ENCODE assay signal across 1 cellular context in the genomic region with DNA sequence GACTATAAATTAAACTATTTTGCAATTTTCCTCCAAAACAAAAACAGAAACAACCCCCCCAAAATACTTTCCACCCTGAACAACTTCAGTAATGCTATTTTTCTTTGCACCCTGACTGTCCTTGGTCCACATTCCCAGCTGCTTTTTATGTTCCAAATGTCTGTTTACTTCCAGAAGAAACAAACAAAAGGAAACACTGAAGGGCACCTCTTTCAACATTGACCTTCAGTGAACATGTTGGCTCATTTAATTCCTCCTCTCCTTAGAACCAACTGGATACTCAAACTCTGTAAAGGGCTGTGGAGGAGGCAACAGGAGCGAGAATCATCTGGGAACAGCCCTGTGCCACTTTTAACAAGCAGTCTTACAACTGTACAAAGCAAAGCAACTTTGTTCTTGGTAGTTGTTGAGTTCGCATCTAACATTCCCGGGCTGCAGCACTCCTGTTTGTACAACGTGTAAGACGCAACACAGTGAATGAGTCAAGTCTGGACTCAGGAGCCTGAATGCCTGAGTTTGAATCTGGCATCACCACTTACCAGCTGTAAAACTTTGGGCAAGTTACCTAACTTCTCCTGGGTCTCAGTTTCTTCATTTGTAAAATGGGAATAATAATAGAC.
TF ChIP-seq lines count a peak whose summit lies in the region.

No MANE protein-coding gene starts in this region.

TF ChIP-seq in HepG2, 621 proteins besides CTCF, POLR2A, EP300 and RAD21 (continued from another document and continues in another):
- TF ChIP-seq, protein P1, sequence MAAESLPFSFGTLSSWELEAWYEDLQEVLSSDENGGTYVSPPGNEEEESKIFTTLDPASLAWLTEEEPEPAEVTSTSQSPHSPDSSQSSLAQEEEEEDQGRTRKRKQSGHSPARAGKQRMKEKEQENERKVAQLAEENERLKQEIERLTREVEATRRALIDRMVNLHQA (CRISPR knock-in tag; IDR thresholded peaks at IDR 0.05) = no peak
- TF ChIP-seq, protein P2, sequence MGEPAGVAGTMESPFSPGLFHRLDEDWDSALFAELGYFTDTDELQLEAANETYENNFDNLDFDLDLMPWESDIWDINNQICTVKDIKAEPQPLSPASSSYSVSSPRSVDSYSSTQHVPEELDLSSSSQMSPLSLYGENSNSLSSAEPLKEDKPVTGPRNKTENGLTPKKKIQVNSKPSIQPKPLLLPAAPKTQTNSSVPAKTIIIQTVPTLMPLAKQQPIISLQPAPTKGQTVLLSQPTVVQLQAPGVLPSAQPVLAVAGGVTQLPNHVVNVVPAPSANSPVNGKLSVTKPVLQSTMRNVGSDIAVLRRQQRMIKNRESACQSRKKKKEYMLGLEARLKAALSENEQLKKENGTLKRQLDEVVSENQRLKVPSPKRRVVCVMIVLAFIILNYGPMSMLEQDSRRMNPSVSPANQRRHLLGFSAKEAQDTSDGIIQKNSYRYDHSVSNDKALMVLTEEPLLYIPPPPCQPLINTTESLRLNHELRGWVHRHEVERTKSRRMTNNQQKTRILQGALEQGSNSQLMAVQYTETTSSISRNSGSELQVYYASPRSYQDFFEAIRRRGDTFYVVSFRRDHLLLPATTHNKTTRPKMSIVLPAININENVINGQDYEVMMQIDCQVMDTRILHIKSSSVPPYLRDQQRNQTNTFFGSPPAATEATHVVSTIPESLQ (CRISPR knock-in tag; conservative IDR thresholded peaks at IDR 0.05) = no peak
- no peak for TF ChIP-seq THAP11 (CRISPR knock-in tag; IDR thresholded peaks at IDR 0.05)
- TF ChIP-seq, protein P3, sequence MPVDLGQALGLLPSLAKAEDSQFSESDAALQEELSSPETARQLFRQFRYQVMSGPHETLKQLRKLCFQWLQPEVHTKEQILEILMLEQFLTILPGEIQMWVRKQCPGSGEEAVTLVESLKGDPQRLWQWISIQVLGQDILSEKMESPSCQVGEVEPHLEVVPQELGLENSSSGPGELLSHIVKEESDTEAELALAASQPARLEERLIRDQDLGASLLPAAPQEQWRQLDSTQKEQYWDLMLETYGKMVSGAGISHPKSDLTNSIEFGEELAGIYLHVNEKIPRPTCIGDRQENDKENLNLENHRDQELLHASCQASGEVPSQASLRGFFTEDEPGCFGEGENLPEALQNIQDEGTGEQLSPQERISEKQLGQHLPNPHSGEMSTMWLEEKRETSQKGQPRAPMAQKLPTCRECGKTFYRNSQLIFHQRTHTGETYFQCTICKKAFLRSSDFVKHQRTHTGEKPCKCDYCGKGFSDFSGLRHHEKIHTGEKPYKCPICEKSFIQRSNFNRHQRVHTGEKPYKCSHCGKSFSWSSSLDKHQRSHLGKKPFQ (CRISPR knock-in tag; IDR thresholded peaks at IDR 0.05; ENCODE audit: insufficient replicate concordance) = no peak
- TF ChIP-seq ZNF660 (CRISPR knock-in tag; IDR thresholded peaks at IDR 0.05; ENCODE audit: borderline replicate concordance, low read depth) = no peak
- TF ChIP-seq ESRRA (CRISPR knock-in tag; IDR thresholded peaks at IDR 0.05; ENCODE audit: low read depth) = peak; percentile 22; the same call in 1 of the 2 replicates
- TF ChIP-seq, protein P4, sequence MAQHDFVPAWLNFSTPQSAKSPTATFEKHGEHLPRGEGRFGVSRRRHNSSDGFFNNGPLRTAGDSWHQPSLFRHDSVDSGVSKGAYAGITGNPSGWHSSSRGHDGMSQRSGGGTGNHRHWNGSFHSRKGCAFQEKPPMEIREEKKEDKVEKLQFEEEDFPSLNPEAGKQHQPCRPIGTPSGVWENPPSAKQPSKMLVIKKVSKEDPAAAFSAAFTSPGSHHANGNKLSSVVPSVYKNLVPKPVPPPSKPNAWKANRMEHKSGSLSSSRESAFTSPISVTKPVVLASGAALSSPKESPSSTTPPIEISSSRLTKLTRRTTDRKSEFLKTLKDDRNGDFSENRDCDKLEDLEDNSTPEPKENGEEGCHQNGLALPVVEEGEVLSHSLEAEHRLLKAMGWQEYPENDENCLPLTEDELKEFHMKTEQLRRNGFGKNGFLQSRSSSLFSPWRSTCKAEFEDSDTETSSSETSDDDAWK (CRISPR knock-in tag; IDR thresholded peaks at IDR 0.05) = no peak
- no peak for TF ChIP-seq ZNF329 (CRISPR knock-in tag; IDR thresholded peaks at IDR 0.05; ENCODE audit: low read depth)
- TF ChIP-seq ZNF674 (CRISPR knock-in tag; IDR thresholded peaks at IDR 0.05; ENCODE audit: low read depth) = no peak
- no peak for TF ChIP-seq ZNF317 (CRISPR knock-in tag; IDR thresholded peaks at IDR 0.05)
- TF ChIP-seq RAD51 (IDR thresholded peaks at IDR 0.05; ENCODE audit: borderline replicate concordance) = no peak
- no peak for TF ChIP-seq ZNF136 (CRISPR knock-in tag; IDR thresholded peaks at IDR 0.05; ENCODE audit: low read depth)
- TF ChIP-seq, protein P5, sequence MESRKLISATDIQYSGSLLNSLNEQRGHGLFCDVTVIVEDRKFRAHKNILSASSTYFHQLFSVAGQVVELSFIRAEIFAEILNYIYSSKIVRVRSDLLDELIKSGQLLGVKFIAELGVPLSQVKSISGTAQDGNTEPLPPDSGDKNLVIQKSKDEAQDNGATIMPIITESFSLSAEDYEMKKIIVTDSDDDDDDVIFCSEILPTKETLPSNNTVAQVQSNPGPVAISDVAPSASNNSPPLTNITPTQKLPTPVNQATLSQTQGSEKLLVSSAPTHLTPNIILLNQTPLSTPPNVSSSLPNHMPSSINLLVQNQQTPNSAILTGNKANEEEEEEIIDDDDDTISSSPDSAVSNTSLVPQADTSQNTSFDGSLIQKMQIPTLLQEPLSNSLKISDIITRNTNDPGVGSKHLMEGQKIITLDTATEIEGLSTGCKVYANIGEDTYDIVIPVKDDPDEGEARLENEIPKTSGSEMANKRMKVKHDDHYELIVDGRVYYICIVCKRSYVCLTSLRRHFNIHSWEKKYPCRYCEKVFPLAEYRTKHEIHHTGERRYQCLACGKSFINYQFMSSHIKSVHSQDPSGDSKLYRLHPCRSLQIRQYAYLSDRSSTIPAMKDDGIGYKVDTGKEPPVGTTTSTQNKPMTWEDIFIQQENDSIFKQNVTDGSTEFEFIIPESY (CRISPR knock-in tag; IDR thresholded peaks at IDR 0.05) = no peak
- TF ChIP-seq, protein P6, sequence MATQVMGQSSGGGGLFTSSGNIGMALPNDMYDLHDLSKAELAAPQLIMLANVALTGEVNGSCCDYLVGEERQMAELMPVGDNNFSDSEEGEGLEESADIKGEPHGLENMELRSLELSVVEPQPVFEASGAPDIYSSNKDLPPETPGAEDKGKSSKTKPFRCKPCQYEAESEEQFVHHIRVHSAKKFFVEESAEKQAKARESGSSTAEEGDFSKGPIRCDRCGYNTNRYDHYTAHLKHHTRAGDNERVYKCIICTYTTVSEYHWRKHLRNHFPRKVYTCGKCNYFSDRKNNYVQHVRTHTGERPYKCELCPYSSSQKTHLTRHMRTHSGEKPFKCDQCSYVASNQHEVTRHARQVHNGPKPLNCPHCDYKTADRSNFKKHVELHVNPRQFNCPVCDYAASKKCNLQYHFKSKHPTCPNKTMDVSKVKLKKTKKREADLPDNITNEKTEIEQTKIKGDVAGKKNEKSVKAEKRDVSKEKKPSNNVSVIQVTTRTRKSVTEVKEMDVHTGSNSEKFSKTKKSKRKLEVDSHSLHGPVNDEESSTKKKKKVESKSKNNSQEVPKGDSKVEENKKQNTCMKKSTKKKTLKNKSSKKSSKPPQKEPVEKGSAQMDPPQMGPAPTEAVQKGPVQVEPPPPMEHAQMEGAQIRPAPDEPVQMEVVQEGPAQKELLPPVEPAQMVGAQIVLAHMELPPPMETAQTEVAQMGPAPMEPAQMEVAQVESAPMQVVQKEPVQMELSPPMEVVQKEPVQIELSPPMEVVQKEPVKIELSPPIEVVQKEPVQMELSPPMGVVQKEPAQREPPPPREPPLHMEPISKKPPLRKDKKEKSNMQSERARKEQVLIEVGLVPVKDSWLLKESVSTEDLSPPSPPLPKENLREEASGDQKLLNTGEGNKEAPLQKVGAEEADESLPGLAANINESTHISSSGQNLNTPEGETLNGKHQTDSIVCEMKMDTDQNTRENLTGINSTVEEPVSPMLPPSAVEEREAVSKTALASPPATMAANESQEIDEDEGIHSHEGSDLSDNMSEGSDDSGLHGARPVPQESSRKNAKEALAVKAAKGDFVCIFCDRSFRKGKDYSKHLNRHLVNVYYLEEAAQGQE (IDR thresholded peaks at IDR 0.05; ENCODE audit: borderline replicate concordance in 1 of 2, low read depth in 1 of 2, low read length in 2 of 2) = no peak
- TF ChIP-seq, protein P7, sequence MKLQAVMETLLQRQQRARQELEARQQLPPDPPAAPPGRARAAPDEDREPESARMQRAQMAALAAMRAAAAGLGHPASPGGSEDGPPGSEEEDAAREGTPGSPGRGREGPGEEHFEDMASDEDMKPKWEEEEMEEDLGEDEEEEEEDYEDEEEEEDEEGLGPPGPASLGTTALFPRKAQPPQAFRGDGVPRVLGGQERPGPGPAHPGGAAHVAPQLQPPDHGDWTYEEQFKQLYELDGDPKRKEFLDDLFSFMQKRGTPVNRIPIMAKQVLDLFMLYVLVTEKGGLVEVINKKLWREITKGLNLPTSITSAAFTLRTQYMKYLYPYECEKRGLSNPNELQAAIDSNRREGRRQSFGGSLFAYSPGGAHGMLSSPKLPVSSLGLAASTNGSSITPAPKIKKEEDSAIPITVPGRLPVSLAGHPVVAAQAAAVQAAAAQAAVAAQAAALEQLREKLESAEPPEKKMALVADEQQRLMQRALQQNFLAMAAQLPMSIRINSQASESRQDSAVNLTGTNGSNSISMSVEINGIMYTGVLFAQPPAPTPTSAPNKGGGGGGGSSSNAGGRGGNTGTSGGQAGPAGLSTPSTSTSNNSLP (IDR thresholded peaks at IDR 0.05; ENCODE audit: low read depth, low read length) = no peak
- no peak; the same call in 1 of the 2 replicates for TF ChIP-seq FOXO1 (CRISPR knock-in tag; IDR thresholded peaks at IDR 0.05)
- no peak for TF ChIP-seq KLF11 (CRISPR knock-in tag; IDR thresholded peaks at IDR 0.05)
- TF ChIP-seq NR2F1 (CRISPR knock-in tag; IDR thresholded peaks at IDR 0.05) = no peak
- TF ChIP-seq FOXP1 (IDR thresholded peaks at IDR 0.05) = no peak
- peak; percentile 92 for TF ChIP-seq FOXP1 (CRISPR knock-in tag; IDR thresholded peaks at IDR 0.05)
- TF ChIP-seq MTA3 (CRISPR knock-in tag; IDR thresholded peaks at IDR 0.05) = no peak
- TF ChIP-seq ZEB1 (IDR thresholded peaks at IDR 0.05; ENCODE audit: insufficient replicate concordance, low read depth) = no peak
- no peak for TF ChIP-seq ZNF333 (CRISPR knock-in tag; IDR thresholded peaks at IDR 0.05; ENCODE audit: borderline replicate concordance)
- TF ChIP-seq ZBTB1 (CRISPR knock-in tag; IDR thresholded peaks at IDR 0.05; ENCODE audit: borderline replicate concordance) = no peak
- TF ChIP-seq, protein P8, sequence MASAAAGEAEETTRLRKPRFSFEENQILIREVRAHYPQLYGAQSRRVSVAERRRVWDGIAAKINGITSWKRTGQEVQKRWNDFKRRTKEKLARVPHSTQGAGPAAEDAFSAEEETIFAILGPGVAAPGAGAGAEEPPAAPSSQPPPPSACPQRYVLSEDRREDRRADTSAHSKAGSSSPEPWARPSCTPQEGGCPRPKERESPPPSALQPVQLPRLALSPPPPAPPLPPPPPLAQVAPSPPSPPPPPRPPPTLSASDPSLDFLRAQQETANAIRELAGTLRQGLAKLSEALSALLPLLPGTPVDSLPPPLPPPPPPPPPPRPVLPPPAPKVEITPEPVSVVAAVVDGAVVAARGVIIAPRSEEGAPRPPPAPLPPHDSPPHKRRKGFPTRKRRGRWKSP (CRISPR knock-in tag; IDR thresholded peaks at IDR 0.05) = no peak
- no peak for TF ChIP-seq ZNF607 (CRISPR knock-in tag; IDR thresholded peaks at IDR 0.05; ENCODE audit: borderline replicate concordance)
- TF ChIP-seq, protein P9, sequence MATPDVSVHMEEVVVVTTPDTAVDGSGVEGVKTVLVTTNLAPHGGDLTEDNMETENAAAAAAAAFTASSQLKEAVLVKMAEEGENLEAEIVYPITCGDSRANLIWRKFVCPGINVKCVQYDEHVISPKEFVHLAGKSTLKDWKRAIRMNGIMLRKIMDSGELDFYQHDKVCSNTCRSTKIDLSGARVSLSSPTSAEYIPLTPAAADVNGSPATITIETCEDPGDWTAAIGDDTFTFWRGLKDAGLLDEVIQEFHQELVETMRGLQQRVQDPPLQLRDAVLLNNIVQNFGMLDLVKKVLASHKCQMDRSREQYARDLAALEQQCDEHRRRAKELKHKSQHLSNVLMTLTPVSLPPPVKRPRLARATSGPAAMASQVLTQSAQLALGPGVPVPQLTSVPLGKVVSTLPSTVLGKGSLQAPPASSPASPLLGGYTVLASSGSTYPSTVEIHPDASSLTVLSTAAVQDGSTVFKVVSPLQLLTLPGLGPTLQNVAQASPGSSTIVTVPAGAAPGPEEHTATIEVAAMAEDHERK (CRISPR knock-in tag; IDR thresholded peaks at IDR 0.05; ENCODE audit: low read depth) = no peak
- TF ChIP-seq, protein P10, sequence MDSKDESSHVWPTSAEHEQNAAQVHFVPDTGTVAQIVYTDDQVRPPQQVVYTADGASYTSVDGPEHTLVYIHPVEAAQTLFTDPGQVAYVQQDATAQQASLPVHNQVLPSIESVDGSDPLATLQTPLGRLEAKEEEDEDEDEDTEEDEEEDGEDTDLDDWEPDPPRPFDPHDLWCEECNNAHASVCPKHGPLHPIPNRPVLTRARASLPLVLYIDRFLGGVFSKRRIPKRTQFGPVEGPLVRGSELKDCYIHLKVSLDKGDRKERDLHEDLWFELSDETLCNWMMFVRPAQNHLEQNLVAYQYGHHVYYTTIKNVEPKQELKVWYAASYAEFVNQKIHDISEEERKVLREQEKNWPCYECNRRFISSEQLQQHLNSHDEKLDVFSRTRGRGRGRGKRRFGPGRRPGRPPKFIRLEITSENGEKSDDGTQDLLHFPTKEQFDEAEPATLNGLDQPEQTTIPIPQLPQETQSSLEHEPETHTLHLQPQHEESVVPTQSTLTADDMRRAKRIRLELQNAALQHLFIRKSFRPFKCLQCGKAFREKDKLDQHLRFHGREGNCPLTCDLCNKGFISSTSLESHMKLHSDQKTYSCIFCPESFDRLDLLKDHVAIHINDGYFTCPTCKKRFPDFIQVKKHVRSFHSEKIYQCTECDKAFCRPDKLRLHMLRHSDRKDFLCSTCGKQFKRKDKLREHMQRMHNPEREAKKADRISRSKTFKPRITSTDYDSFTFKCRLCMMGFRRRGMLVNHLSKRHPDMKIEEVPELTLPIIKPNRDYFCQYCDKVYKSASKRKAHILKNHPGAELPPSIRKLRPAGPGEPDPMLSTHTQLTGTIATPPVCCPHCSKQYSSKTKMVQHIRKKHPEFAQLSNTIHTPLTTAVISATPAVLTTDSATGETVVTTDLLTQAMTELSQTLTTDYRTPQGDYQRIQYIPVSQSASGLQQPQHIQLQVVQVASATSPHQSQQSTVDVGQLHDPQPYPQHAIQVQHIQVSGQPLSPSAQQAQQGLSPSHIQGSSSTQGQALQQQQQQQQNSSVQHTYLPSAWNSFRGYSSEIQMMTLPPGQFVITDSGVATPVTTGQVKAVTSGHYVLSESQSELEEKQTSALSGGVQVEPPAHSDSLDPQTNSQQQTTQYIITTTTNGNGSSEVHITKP (CRISPR knock-in tag; IDR thresholded peaks at IDR 0.05; ENCODE audit: low read depth) = no peak
- TF ChIP-seq HMG20A (CRISPR knock-in tag; IDR thresholded peaks at IDR 0.05; ENCODE audit: borderline replicate concordance) = peak; percentile 45; the same call in 1 of the 2 replicates
- TF ChIP-seq RBFOX2 (IDR thresholded peaks at IDR 0.05; ENCODE audit: low read depth, low read length) = no peak
- no peak for TF ChIP-seq RFX3 (CRISPR knock-in tag; IDR thresholded peaks at IDR 0.05)
- no peak for TF ChIP-seq BORCS8-MEF2B (CRISPR knock-in tag; IDR thresholded peaks at IDR 0.05)
- no peak for TF ChIP-seq GABPB1 (CRISPR knock-in tag; IDR thresholded peaks at IDR 0.05)
- TF ChIP-seq ZSCAN31 (CRISPR knock-in tag; IDR thresholded peaks at IDR 0.05; ENCODE audit: low read depth) = no peak
- peak; percentile 50; the same call in 1 of the 2 replicates for TF ChIP-seq BCL6 (CRISPR knock-in tag; IDR thresholded peaks at IDR 0.05)
- no peak for TF ChIP-seq ZNF546 (CRISPR knock-in tag; conservative IDR thresholded peaks at IDR 0.05)
